ENCODE assay signal across 1 cellular context in the genomic region with DNA sequence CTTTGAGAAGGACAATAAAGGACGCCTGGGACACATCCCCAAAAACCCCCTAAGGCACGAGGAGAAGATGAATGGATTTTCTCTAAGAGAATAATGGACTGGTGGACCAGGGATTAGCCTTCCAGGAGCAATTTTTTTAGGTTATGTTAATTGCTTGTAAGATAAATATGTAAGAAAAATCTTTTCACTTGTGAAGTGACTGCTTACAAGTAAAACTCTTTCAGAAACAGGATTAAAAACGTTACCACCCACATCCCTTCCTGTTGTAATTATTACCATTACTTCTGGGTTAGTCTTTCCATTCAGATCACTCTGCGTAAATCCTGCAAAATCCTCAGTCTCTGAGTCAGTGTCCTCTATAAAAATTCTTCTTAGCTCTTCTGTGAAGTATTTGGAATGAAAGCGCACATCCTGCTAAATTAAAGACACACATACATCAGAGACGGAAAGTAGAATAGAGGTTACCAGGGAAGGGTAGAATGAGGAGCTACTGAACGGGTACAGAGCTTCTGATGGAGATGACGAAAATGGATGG.
TF ChIP-seq lines count a peak whose summit lies in the region.

No MANE protein-coding gene starts in this region.

TF ChIP-seq in SK-N-SH, 30 proteins besides CTCF, POLR2A, EP300 and RAD21 (continued from another document):
- TF ChIP-seq IRF3 (IDR thresholded peaks at IDR 0.05; ENCODE audit: low read depth, low read length): no peak
TF ChIP-seq in SK-N-SH: peak in this region for 0.
